ENCODE assay signal across 1 cellular context in the genomic region with DNA sequence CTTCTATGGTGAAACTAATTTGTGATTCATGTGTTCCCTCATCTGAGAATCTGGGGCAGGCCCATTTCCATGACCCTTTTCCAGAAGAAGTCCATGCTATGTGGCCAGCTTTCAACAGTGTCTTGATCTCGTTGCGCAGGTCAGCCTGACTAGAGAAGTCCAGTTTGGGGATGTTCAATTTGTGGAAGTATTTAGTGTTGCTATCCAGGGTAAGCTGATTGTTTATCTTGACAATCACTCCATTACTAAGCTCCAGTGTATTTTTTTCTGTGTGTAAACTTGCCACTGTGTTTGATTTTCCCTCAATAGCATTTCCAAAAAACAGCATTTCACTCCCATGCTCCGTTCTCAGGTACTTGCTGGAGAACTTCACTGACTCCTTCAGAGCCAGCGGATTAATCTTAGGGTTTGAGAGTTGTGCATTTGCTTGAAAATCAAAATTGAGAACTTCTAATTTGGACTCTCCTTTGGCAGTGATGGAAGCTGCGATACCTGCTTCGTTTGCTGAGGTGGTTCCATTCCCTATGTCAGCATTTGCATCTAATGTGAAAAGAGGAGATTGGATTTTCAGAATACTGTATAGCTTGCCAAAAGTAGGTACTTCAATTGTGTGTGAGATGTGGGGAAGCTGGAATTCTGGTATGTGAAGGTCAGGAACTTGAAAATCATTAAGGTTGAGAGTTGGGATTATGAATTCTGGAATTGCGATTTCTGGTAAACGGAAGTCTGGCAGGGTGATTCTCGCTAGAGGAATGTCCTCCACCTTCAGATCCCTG.
A peak's percentile ranks its signal among the peaks of the same experiment; 100 is the strongest.
TF ChIP-seq lines count a peak whose summit lies in the region.

No MANE protein-coding gene starts in this region.

TF ChIP-seq in HepG2, 621 proteins besides CTCF, POLR2A, EP300 and RAD21 (continued from another document and continues in another):
- 0 out of 2 replicates have a peak, but pooled peaks have one; percentile 34 for TF ChIP-seq FIP1L1 (IDR thresholded peaks at IDR 0.05; ENCODE audit: borderline replicate concordance, insufficient read depth, low read depth, low read length)
- TF ChIP-seq, protein P1, sequence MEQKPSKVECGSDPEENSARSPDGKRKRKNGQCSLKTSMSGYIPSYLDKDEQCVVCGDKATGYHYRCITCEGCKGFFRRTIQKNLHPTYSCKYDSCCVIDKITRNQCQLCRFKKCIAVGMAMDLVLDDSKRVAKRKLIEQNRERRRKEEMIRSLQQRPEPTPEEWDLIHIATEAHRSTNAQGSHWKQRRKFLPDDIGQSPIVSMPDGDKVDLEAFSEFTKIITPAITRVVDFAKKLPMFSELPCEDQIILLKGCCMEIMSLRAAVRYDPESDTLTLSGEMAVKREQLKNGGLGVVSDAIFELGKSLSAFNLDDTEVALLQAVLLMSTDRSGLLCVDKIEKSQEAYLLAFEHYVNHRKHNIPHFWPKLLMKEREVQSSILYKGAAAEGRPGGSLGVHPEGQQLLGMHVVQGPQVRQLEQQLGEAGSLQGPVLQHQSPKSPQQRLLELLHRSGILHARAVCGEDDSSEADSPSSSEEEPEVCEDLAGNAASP (CRISPR knock-in tag; IDR thresholded peaks at IDR 0.05; ENCODE audit: borderline replicate concordance): 0 out of 2 replicates have a peak, but pooled peaks have one; percentile 7
- no peak for TF ChIP-seq ZNF781 (CRISPR knock-in tag; IDR thresholded peaks at IDR 0.05; ENCODE audit: borderline replicate concordance, not compliant biosample characterization)
- no peak for TF ChIP-seq ZSCAN20 (CRISPR knock-in tag; IDR thresholded peaks at IDR 0.05; ENCODE audit: borderline replicate concordance)
- TF ChIP-seq THAP11 (CRISPR knock-in tag; IDR thresholded peaks at IDR 0.05): no peak
- no peak for TF ChIP-seq HOXA3 (CRISPR knock-in tag; IDR thresholded peaks at IDR 0.05)
- TF ChIP-seq DMAP1 (CRISPR knock-in tag; IDR thresholded peaks at IDR 0.05): no peak
- no peak for TF ChIP-seq RELA (CRISPR knock-in tag; IDR thresholded peaks at IDR 0.05)
- TF ChIP-seq IRX3 (CRISPR knock-in tag; IDR thresholded peaks at IDR 0.05; ENCODE audit: borderline replicate concordance, low read depth): no peak
- no peak for TF ChIP-seq TBX3 (IDR thresholded peaks at IDR 0.05; ENCODE audit: borderline replicate concordance)
- peak; percentile 66; the same call in 1 of the 2 replicates for TF ChIP-seq ZNF607 (CRISPR knock-in tag; IDR thresholded peaks at IDR 0.05; ENCODE audit: borderline replicate concordance)
- no peak for TF ChIP-seq ZNF354B (CRISPR knock-in tag; IDR thresholded peaks at IDR 0.05)
- TF ChIP-seq MIER3 (CRISPR knock-in tag; IDR thresholded peaks at IDR 0.05; ENCODE audit: borderline replicate concordance): no peak
- TF ChIP-seq ADNP (CRISPR knock-in tag; IDR thresholded peaks at IDR 0.05): no peak
- TF ChIP-seq ZNF574 (CRISPR knock-in tag; IDR thresholded peaks at IDR 0.05): no peak
- no peak for TF ChIP-seq DPF2 (CRISPR knock-in tag; IDR thresholded peaks at IDR 0.05; ENCODE audit: borderline replicate concordance, low read depth)
- peak; percentile 19; the same call in 1 of the 2 replicates for TF ChIP-seq SOX13 (IDR thresholded peaks at IDR 0.05)
- TF ChIP-seq SOX13 (CRISPR knock-in tag; conservative IDR thresholded peaks at IDR 0.05 in 1 of 2, IDR thresholded peaks at IDR 0.05 in 1 of 2): 0 out of 4 replicates have a peak, but pooled peaks of 1 of the 2 experiments have one; percentile 13
- TF ChIP-seq CENPBD1 (CRISPR knock-in tag; IDR thresholded peaks at IDR 0.05; ENCODE audit: borderline replicate concordance, low read depth): no peak
- TF ChIP-seq RORA (CRISPR knock-in tag; IDR thresholded peaks at IDR 0.05): no peak
- TF ChIP-seq, protein P2, sequence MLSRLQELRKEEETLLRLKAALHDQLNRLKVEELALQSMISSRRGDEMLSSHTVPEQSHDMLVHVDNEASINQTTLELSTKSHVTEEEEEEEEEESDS (CRISPR knock-in tag; IDR thresholded peaks at IDR 0.05; ENCODE audit: borderline replicate concordance): no peak
- TF ChIP-seq ZNF333 (CRISPR knock-in tag; IDR thresholded peaks at IDR 0.05; ENCODE audit: borderline replicate concordance): no peak
- no peak for TF ChIP-seq MYPOP (CRISPR knock-in tag; IDR thresholded peaks at IDR 0.05)
- no peak for TF ChIP-seq ZNF10 (CRISPR knock-in tag; IDR thresholded peaks at IDR 0.05; ENCODE audit: borderline replicate concordance, low read depth)
- TF ChIP-seq ZNF207 (IDR thresholded peaks at IDR 0.05; ENCODE audit: borderline replicate concordance): no peak
- TF ChIP-seq SMYD3 (CRISPR knock-in tag; IDR thresholded peaks at IDR 0.05): no peak
- TF ChIP-seq ZNF569 (CRISPR knock-in tag; IDR thresholded peaks at IDR 0.05; ENCODE audit: borderline replicate concordance): no peak
- no peak for TF ChIP-seq ZNF782 (CRISPR knock-in tag; IDR thresholded peaks at IDR 0.05; ENCODE audit: borderline replicate concordance)
- no peak for TF ChIP-seq AGO1 (IDR thresholded peaks at IDR 0.05; ENCODE audit: low read depth, low read length, poor library complexity, severe bottlenecking)
- TF ChIP-seq, protein P3, sequence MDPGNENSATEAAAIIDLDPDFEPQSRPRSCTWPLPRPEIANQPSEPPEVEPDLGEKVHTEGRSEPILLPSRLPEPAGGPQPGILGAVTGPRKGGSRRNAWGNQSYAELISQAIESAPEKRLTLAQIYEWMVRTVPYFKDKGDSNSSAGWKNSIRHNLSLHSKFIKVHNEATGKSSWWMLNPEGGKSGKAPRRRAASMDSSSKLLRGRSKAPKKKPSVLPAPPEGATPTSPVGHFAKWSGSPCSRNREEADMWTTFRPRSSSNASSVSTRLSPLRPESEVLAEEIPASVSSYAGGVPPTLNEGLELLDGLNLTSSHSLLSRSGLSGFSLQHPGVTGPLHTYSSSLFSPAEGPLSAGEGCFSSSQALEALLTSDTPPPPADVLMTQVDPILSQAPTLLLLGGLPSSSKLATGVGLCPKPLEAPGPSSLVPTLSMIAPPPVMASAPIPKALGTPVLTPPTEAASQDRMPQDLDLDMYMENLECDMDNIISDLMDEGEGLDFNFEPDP (CRISPR knock-in tag; conservative IDR thresholded peaks at IDR 0.05): no peak
- TF ChIP-seq, protein P4, sequence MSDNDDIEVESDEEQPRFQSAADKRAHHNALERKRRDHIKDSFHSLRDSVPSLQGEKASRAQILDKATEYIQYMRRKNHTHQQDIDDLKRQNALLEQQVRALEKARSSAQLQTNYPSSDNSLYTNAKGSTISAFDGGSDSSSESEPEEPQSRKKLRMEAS (IDR thresholded peaks at IDR 0.05): peak; percentile 27; the same call in 1 of the 2 replicates
- TF ChIP-seq, protein P5, sequence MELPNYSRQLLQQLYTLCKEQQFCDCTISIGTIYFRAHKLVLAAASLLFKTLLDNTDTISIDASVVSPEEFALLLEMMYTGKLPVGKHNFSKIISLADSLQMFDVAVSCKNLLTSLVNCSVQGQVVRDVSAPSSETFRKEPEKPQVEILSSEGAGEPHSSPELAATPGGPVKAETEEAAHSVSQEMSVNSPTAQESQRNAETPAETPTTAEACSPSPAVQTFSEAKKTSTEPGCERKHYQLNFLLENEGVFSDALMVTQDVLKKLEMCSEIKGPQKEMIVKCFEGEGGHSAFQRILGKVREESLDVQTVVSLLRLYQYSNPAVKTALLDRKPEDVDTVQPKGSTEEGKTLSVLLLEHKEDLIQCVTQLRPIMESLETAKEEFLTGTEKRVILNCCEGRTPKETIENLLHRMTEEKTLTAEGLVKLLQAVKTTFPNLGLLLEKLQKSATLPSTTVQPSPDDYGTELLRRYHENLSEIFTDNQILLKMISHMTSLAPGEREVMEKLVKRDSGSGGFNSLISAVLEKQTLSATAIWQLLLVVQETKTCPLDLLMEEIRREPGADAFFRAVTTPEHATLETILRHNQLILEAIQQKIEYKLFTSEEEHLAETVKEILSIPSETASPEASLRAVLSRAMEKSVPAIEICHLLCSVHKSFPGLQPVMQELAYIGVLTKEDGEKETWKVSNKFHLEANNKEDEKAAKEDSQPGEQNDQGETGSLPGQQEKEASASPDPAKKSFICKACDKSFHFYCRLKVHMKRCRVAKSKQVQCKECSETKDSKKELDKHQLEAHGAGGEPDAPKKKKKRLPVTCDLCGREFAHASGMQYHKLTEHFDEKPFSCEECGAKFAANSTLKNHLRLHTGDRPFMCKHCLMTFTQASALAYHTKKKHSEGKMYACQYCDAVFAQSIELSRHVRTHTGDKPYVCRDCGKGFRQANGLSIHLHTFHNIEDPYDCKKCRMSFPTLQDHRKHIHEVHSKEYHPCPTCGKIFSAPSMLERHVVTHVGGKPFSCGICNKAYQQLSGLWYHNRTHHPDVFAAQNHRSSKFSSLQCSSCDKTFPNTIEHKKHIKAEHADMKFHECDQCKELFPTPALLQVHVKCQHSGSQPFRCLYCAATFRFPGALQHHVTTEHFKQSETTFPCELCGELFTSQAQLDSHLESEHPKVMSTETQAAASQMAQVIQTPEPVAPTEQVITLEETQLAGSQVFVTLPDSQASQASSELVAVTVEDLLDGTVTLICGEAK (IDR thresholded peaks at IDR 0.05): no peak
- TF ChIP-seq, protein P5 (CRISPR knock-in tag; IDR thresholded peaks at IDR 0.05): no peak
- no peak for TF ChIP-seq ZFP41 (CRISPR knock-in tag; IDR thresholded peaks at IDR 0.05; ENCODE audit: borderline replicate concordance)
- TF ChIP-seq, protein P6, sequence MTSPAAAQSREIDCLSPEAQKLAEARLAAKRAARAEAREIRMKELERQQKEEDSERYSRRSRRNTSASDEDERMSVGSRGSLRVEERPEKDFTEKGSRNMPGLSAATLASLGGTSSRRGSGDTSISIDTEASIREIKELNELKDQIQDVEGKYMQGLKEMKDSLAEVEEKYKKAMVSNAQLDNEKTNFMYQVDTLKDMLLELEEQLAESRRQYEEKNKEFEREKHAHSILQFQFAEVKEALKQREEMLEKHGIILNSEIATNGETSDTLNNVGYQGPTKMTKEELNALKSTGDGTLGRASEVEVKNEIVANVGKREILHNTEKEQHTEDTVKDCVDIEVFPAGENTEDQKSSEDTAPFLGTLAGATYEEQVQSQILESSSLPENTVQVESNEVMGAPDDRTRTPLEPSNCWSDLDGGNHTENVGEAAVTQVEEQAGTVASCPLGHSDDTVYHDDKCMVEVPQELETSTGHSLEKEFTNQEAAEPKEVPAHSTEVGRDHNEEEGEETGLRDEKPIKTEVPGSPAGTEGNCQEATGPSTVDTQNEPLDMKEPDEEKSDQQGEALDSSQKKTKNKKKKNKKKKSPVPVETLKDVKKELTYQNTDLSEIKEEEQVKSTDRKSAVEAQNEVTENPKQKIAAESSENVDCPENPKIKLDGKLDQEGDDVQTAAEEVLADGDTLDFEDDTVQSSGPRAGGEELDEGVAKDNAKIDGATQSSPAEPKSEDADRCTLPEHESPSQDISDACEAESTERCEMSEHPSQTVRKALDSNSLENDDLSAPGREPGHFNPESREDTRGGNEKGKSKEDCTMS (CRISPR knock-in tag; conservative IDR thresholded peaks at IDR 0.05): no peak; the same call in 1 of the 2 replicates
- no peak for TF ChIP-seq PHF21A (CRISPR knock-in tag; IDR thresholded peaks at IDR 0.05)
